Comparison of ENCODE assay signal across 11 cellular contexts in genomic region chr1:204684206-204684536, GRCh38. TPM values are rescaled to one million over a fixed set of nuclear protein-coding genes. Genes with fewer than 3 reads are reported as not detected.
DNase-seq lines count a peak whose midpoint lies in the region; ATAC-seq and TF ChIP-seq lines count a peak whose summit lies in the region.
"Had no signal": no experiment of that assay in that cellular context is flagged by ENCODE, and none has a peak within 500 bp of the region (broad histone marks: within the 10 kb centered on the region; RNA-seq: fewer than 3 reads in every experiment).

No MANE protein-coding gene starts in this region.

- H3K9me3 ChIP-seq in cardiac muscle cell (ENCODE audit: low read depth) = no peaks in the 10 kb centered on the region
- no peaks in the 10 kb centered on the region for H3K9me3 ChIP-seq in right lobe of liver

- no peak for TF ChIP-seq POLR2A in right lobe of liver (IDR thresholded peaks at IDR 0.05)

- H3K4me3 ChIP-seq in cardiac muscle cell (peak overlapping the region; percentile 53), right lobe of liver (no peak overlapping the region)

- no peaks in the 10 kb centered on the region for H3K36me3 Mint-ChIP-seq in effector memory CD8-positive, alpha-beta T cell (ENCODE audit: insufficient read depth)
- no peaks in the 10 kb centered on the region for H3K36me3 Mint-ChIP-seq in naive B cell
- H3K36me3 Mint-ChIP-seq in type B pancreatic cell = no peaks in the 10 kb centered on the region

- H3K36me3 ChIP-seq in cardiac muscle cell (no peaks in the 10 kb centered on the region), right lobe of liver (no peaks in the 10 kb centered on the region)

- intact Hi-C loops in Right ventricle myocardium inferior (cut with DNase I) (no loop called here), right lobe of liver (cut with DNase I) (loop anchor here in 1 of 2 donors (10.0 kb wide), 1 partner anchor 51 kb away; no protein-coding TSS in a partner anchor)

- H3K4me3 Mint-ChIP-seq in effector memory CD8-positive, alpha-beta T cell = peak overlapping the region; percentile 6 to 28
- H3K4me3 Mint-ChIP-seq in naive B cell (peak overlapping the region in 6 of 8 donors; percentile 65 to 91 (median 76)), type B pancreatic cell (peak overlapping the region; percentile 88)

- H3K9me3 Mint-ChIP-seq in effector memory CD8-positive, alpha-beta T cell = no peaks in the 10 kb centered on the region
- peaks cover 0 to 3% (median 0%) of the 10 kb centered on the region in 7 donors for H3K9me3 Mint-ChIP-seq in naive B cell
- H3K9me3 Mint-ChIP-seq in type B pancreatic cell = no peaks in the 10 kb centered on the region

- peaks cover 65% of the 10 kb centered on the region for H3K27me3 ChIP-seq in cardiac muscle cell
- no peaks in the 10 kb centered on the region for H3K27me3 ChIP-seq in right lobe of liver

- DNase-seq in cardiac muscle cell (ENCODE audit: low read depth in 1 of 2, low spot score in 1 of 2) = no peak
- DNase-seq in Right ventricle myocardium inferior (ENCODE audit: missing footprints) = no peak
- DNase-seq in effector memory CD8-positive, alpha-beta T cell = no peak
- DNase-seq in naive B cell = no peak
- no peak for DNase-seq in type B pancreatic cell (ENCODE audit: extremely low spot score, unreplicated experiment)
- no peak for DNase-seq in right lobe of liver
- no peak for DNase-seq in HEK293T (ENCODE audit: extremely low spot score)
- DNase-seq: cortex of kidney, SIG-M5 had no signal

- no peak for ATAC-seq in Right ventricle myocardium inferior
- ATAC-seq in effector memory CD8-positive, alpha-beta T cell (replicated peaks) = no peak
- no peak for ATAC-seq in naive B cell (ENCODE audit: low read depth in 2 of 2)
- ATAC-seq in right lobe of liver = no peak
- ATAC-seq in esophagus mucosa = no peak

- 6% methylated on average over 3 of the region's 11 CpGs for WGBS in right lobe of liver (ENCODE audit: insufficient coverage, low coverage, low lambda C conversion rate, missing lambda C conversion rate)

- peaks cover 64 to 76% of the 10 kb centered on the region in 2 donors for H3K27me3 Mint-ChIP-seq in effector memory CD8-positive, alpha-beta T cell
- peaks cover 27 to 62% (median 62%) of the 10 kb centered on the region in 3 donors for H3K27me3 Mint-ChIP-seq in naive B cell
- H3K27me3 Mint-ChIP-seq in type B pancreatic cell = peaks cover 82% of the 10 kb centered on the region

- no peak for TF ChIP-seq CTCF in cardiac muscle cell (IDR thresholded peaks at IDR 0.05; ENCODE audit: low read depth, low read length)
- TF ChIP-seq CTCF in type B pancreatic cell (conservative IDR thresholded peaks at IDR 0.05) = no peak
- no peak for TF ChIP-seq CTCF in right lobe of liver (IDR thresholded peaks at IDR 0.05)

- peaks cover 0 to 7% of the 10 kb centered on the region in 2 donors for H3K4me1 Mint-ChIP-seq in effector memory CD8-positive, alpha-beta T cell (ENCODE audit: low read depth in 2 of 2)
- H3K4me1 Mint-ChIP-seq in naive B cell (peaks cover 14 to 24% (median 15%) of the 10 kb centered on the region in 3 donors), type B pancreatic cell (ENCODE audit: unreplicated experiment) (no peaks in the 10 kb centered on the region)

- CTCF ChIA-PET in HEK293T (lab: Yijun Ruan, JAX) = no interaction called here

- no peak overlapping the region for H3K27ac Mint-ChIP-seq in effector memory CD8-positive, alpha-beta T cell
- no peak overlapping the region for H3K27ac Mint-ChIP-seq in naive B cell
- no peak overlapping the region for H3K27ac Mint-ChIP-seq in type B pancreatic cell

- no peak overlapping the region for H3K27ac ChIP-seq in cardiac muscle cell
- no peak overlapping the region for H3K27ac ChIP-seq in right lobe of liver

- POLR2A ChIA-PET in HEK293T (lab: Yijun Ruan, JAX) = interaction anchor here (1.1 to 1.4 kb wide), 2 partner anchors 21 to 177 kb away, joined by 3 read pairs; no protein-coding TSS in a partner anchor

- H3K4me1 ChIP-seq in cardiac muscle cell (ENCODE audit: low read depth) (peaks cover 3% of the 10 kb centered on the region), right lobe of liver (peaks cover 0 to 11% (median 0%) of the 10 kb centered on the region in 4 donors)

TF ChIP-seq in HEK293T, 16 proteins besides CTCF, POLR2A, EP300 and RAD21:
- TF ChIP-seq L3MBTL2 (conservative IDR thresholded peaks at IDR 0.05) (no peak), NFRKB (IDR thresholded peaks at IDR 0.05) (no peak), SP1 (IDR thresholded peaks at IDR 0.05) (no peak), TARDBP (IDR thresholded peaks at IDR 0.05) (no peak), FOXM1 (IDR thresholded peaks at IDR 0.05; ENCODE audit: borderline replicate concordance) (no peak), CTBP1 (IDR thresholded peaks at IDR 0.05; ENCODE audit: borderline replicate concordance) (no peak), ARNT (IDR thresholded peaks at IDR 0.05) (no peak), ZNF384 (IDR thresholded peaks at IDR 0.05) (no peak), LEF1 (IDR thresholded peaks at IDR 0.05; ENCODE audit: borderline replicate concordance) (no peak), BHLHE40 (IDR thresholded peaks at IDR 0.05; ENCODE audit: borderline replicate concordance) (no peak), PKNOX1 (IDR thresholded peaks at IDR 0.05) (no peak), HDGF (IDR thresholded peaks at IDR 0.05; ENCODE audit: borderline replicate concordance) (no peak), ELF4 (IDR thresholded peaks at IDR 0.05) (no peak)

RNA-seq across cellular contexts. Expression of gene LRRN2, which starts 1.4 kb away (rescaled TPM):
- total RNA-seq in cardiac muscle cell = 3.7 and 5.0 TPM in 2 replicates
- 4.9 and 5.2 TPM in 2 replicates for polyA plus RNA-seq in cardiac muscle cell
- total RNA-seq in Right ventricle myocardium inferior = 1.5 TPM
- polyA plus RNA-seq in naive B cell (ENCODE audit: low read depth in 6 of 6) = under 1 TPM in 2 of 6 donors, not detected in 4; 0.11 to 0.25 TPM
- total RNA-seq in type B pancreatic cell (ENCODE audit: low replicate concordance) = 3.4 and 19.0 TPM in 2 replicates
- total RNA-seq in right lobe of liver = under 1 TPM; 0.07 to 0.78 (median 0.25) TPM
- 0.72 TPM for total RNA-seq in esophagus mucosa
- polyA plus RNA-seq: BJ had no signal

Comparison
In these comparisons a context has a peak if more than half of its experiments do, and no peak if none do; other contexts are left out.
1. H3K4me3 Mint-ChIP-seq: peak in every context shown above with its lines; median percentile 88 in type B pancreatic cell; 76 in naive B cell; 17 in effector memory CD8-positive, alpha-beta T cell.